ENCODE assay signal across 10 cellular contexts in genomic region chr17:332558-333322, GRCh38. TPM values are rescaled to one million over a fixed set of nuclear protein-coding genes. Genes with fewer than 3 reads are reported as not detected.
DNase-seq lines count a peak whose midpoint lies in the region; ATAC-seq and TF ChIP-seq lines count a peak whose summit lies in the region.
"Had no signal": no experiment of that assay in that cellular context is flagged by ENCODE, and none has a peak within 500 bp of the region (broad histone marks: within the 10 kb centered on the region; RNA-seq: fewer than 3 reads in every experiment).

No MANE protein-coding gene starts in this region.

- CTCF ChIA-PET in CD4-positive, alpha-beta T cell (lab: Charles Lee) = no interaction called here

- TF ChIP-seq POLR2A in Peyer's patch (IDR thresholded peaks at IDR 0.05) (no peak), thyroid gland (IDR thresholded peaks at IDR 0.05) (no peak)

- H3K4me3 ChIP-seq in Peyer's patch (peak overlapping the region in 1 of 4 donors; percentile 33), epithelial cell of esophagus (ENCODE audit: low read length) (no peak overlapping the region), mucosa of rectum (ENCODE audit: low read length in 2 of 2) (no peak overlapping the region), thyroid gland (replicated peaks in 1 of 3) (no peak overlapping the region)
- H3K4me3 ChIP-seq: PC-9 had no signal

- DNase-seq in Peyer's patch (peak in 1 of 3 donors; percentile 48), epithelial cell of esophagus (ENCODE audit: low read depth) (peak; percentile 29), thyroid gland (no peak), HT-29 (ENCODE audit: low spot score) (no peak)
- no peak for DNase-seq in CD4-positive, alpha-beta T cell
- DNase-seq: activated CD4-positive, alpha-beta T cell treated with anti-CD3 and anti-CD28 coated beads, Interleukin-2, amount 10 ng/mL, durations not matched to agents 24 days and 14 days; NCI-H1105 treated with DMSO at 0.1 percent for 48 hours; PC-9 had no signal

- ATAC-seq in CD4-positive, alpha-beta T cell (ENCODE audit: poor library complexity) = no peak
- no peak for ATAC-seq in GM18909 (IDR thresholded peaks at IDR 0.05; ENCODE audit: poor library complexity, unreplicated experiment)

- no peak for TF ChIP-seq CTCF in Peyer's patch (IDR thresholded peaks at IDR 0.05)
- no peak for TF ChIP-seq CTCF in epithelial cell of esophagus (IDR thresholded peaks at IDR 0.05; ENCODE audit: insufficient read depth, low read depth, low read length, missing control alignments)
- no peak for TF ChIP-seq CTCF in thyroid gland (IDR thresholded peaks at IDR 0.05)
- TF ChIP-seq CTCF in CD4-positive, alpha-beta T cell (IDR thresholded peaks at IDR 0.05) = no peak

- H3K4me1 ChIP-seq in Peyer's patch (peaks cover 0 to 10% (median 0%) of the 10 kb centered on the region in 4 donors), mucosa of rectum (ENCODE audit: control insufficient read depth in 2 of 2, insufficient read depth in 2 of 2, low read length in 2 of 2) (peaks cover 5 to 9% of the 10 kb centered on the region in 2 donors), thyroid gland (peaks cover 0 to 26% of the 10 kb centered on the region in 2 donors)

- H3K27ac Mint-ChIP-seq in CD4-positive, alpha-beta T cell = no peak overlapping the region
- H3K27ac Mint-ChIP-seq: activated CD4-positive, alpha-beta T cell treated with anti-CD3 and anti-CD28 coated beads, Interleukin-2, amount 10 ng/mL, durations not matched to agents 24 days and 14 days had no signal

- intact Hi-C loops in thyroid gland (cut with DNase I) = no loop called here
- intact Hi-C loops in CD4-positive, alpha-beta T cell (cut with DNase I, micrococcal nuclease) = no loop called here

- H3K9ac ChIP-seq in mucosa of rectum (ENCODE audit: low read depth in 1 of 2, low read length in 2 of 2) = no peak overlapping the region

- H3K27me3 ChIP-seq in Peyer's patch = no peaks in the 10 kb centered on the region
- no peaks in the 10 kb centered on the region for H3K27me3 ChIP-seq in mucosa of rectum (ENCODE audit: control insufficient read depth in 2 of 2, insufficient read depth in 2 of 2, low read length in 2 of 2)
- no peaks in the 10 kb centered on the region for H3K27me3 ChIP-seq in thyroid gland
- H3K27me3 ChIP-seq in CD4-positive, alpha-beta T cell (ENCODE audit: control insufficient read depth, insufficient read depth, low read length) = no peaks in the 10 kb centered on the region

- POLR2A ChIA-PET in CD4-positive, alpha-beta T cell (lab: Charles Lee) = no interaction called here

- no peak overlapping the region for H3K4me3 Mint-ChIP-seq in CD4-positive, alpha-beta T cell
- H3K4me3 Mint-ChIP-seq: activated CD4-positive, alpha-beta T cell treated with anti-CD3 and anti-CD28 coated beads, Interleukin-2, amount 10 ng/mL, durations not matched to agents 24 days and 14 days had no signal

- WGBS in thyroid gland, 2 donors = 57 to 75% methylated on average over 21 to 29 of the region's 34 CpGs

- no peaks in the 10 kb centered on the region for H3K9me3 Mint-ChIP-seq in CD4-positive, alpha-beta T cell
- H3K9me3 Mint-ChIP-seq: activated CD4-positive, alpha-beta T cell treated with anti-CD3 and anti-CD28 coated beads, Interleukin-2, amount 10 ng/mL, durations not matched to agents 24 days and 14 days had no signal

- H3K36me3 ChIP-seq in Peyer's patch (no peaks in the 10 kb centered on the region), mucosa of rectum (ENCODE audit: control insufficient read depth in 2 of 2, insufficient read depth in 2 of 2, low read length in 2 of 2) (no peaks in the 10 kb centered on the region), thyroid gland (no peaks in the 10 kb centered on the region)

- H3K4me1 Mint-ChIP-seq in CD4-positive, alpha-beta T cell (ENCODE audit: low read depth) = peaks cover 13% of the 10 kb centered on the region

- H3K9me3 ChIP-seq in Peyer's patch = no peaks in the 10 kb centered on the region
- no peaks in the 10 kb centered on the region for H3K9me3 ChIP-seq in mucosa of rectum (ENCODE audit: control insufficient read depth in 2 of 2, low read length in 2 of 2)
- no peaks in the 10 kb centered on the region for H3K9me3 ChIP-seq in thyroid gland
- H3K9me3 ChIP-seq in CD4-positive, alpha-beta T cell (ENCODE audit: control insufficient read depth, low read length) = no peaks in the 10 kb centered on the region

- H3K36me3 Mint-ChIP-seq in CD4-positive, alpha-beta T cell (ENCODE audit: low read depth) = no peaks in the 10 kb centered on the region

- no peaks in the 10 kb centered on the region for H3K27me3 Mint-ChIP-seq in CD4-positive, alpha-beta T cell

- H3K27ac ChIP-seq in Peyer's patch (peak overlapping the region; percentile 22 to 83 (median 56)), mucosa of rectum (ENCODE audit: low read depth in 2 of 2, low read length in 2 of 2) (peak overlapping the region; percentile 49 to 56), thyroid gland (peak overlapping the region; percentile 33 to 75 (median 40))
- no peak overlapping the region for H3K27ac ChIP-seq in CD4-positive, alpha-beta T cell (ENCODE audit: low read depth, low read length)
- H3K27ac ChIP-seq: PC-9 had no signal

RNA-seq across cellular contexts. Expression of gene RPH3AL, which starts 19.9 kb away (rescaled TPM):
- total RNA-seq in Peyer's patch (10 to 100 TPM; 31.4 to 92.4 (median 48.6) TPM), thyroid gland (10 to 100 TPM; 19.1 to 47.7 (median 42.5) TPM)
- 1 to 10 TPM; 2.4 to 2.8 TPM for total RNA-seq in CD4-positive, alpha-beta T cell
- 26.7 and 33.7 TPM in 2 replicates for total RNA-seq in HT-29 (2014; rRNA removed; shearing (Covaris generic))
